ENCODE assay signal across 1 cellular context in the genomic region with DNA sequence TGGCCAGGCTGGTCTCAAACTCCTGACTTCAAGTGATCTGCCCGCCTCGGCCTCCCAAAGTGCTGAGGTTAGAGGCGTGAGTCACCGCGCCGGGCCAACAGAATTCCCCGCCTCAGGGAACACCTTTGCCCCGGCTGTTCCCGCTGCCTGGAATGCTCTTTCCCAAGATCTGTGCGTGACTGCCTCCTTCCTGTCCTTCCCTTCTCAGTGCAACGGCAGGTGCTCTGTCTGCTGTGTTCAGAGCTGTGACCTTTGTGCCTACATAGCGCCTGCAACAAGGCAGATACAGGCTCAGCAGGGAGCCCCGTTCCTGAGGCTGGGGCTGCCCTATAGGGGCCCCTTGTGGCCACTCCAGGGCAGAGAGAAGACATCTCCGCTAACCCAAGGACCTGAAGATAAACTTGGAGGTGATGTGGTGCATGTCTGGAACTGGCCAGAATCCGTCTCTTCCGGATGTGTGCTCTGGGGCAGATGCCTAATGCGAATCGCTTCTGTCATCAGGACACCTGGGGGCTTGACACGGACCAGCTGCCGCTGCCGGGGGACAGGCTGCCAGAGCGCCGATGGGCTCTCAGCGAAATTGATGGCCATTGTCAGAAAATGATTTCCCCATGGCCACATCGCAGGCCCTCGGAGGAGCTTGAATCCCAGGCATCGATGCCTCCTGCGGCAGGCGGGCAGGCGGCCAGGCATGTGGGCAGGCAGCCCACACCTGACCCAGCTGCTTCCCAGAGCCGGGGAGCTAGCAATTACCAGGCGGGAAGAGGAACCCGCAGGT.
TF ChIP-seq lines count a peak whose summit lies in the region.

No MANE protein-coding gene starts in this region.

TF ChIP-seq in HepG2, 621 proteins besides CTCF, POLR2A, EP300 and RAD21 (continued from another document and continues in another):
- no peak for TF ChIP-seq ZNF180 (CRISPR knock-in tag; IDR thresholded peaks at IDR 0.05; ENCODE audit: borderline replicate concordance, low read depth)
- peak; percentile 70; the same call in 1 of the 2 replicates for TF ChIP-seq ZSCAN21 (CRISPR knock-in tag; IDR thresholded peaks at IDR 0.05; ENCODE audit: borderline replicate concordance)
- TF ChIP-seq KAT7 (CRISPR knock-in tag; IDR thresholded peaks at IDR 0.05; ENCODE audit: borderline replicate concordance), result no peak
- TF ChIP-seq KDM3A (CRISPR knock-in tag; IDR thresholded peaks at IDR 0.05; ENCODE audit: low read depth), result peak; percentile 60; the same call in 1 of the 2 replicates
- no peak for TF ChIP-seq PITX1 (CRISPR knock-in tag; IDR thresholded peaks at IDR 0.05)
- TF ChIP-seq, protein P1, sequence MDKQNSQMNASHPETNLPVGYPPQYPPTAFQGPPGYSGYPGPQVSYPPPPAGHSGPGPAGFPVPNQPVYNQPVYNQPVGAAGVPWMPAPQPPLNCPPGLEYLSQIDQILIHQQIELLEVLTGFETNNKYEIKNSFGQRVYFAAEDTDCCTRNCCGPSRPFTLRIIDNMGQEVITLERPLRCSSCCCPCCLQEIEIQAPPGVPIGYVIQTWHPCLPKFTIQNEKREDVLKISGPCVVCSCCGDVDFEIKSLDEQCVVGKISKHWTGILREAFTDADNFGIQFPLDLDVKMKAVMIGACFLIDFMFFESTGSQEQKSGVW (CRISPR knock-in tag; IDR thresholded peaks at IDR 0.05; ENCODE audit: borderline replicate concordance), result no peak
- TF ChIP-seq KLF11 (CRISPR knock-in tag; IDR thresholded peaks at IDR 0.05), result 0 out of 2 replicates have a peak, but pooled peaks have one; percentile 70
- no peak for TF ChIP-seq ZNF879 (CRISPR knock-in tag; IDR thresholded peaks at IDR 0.05)
- peak; percentile 96 for TF ChIP-seq HNF4G (IDR thresholded peaks at IDR 0.05; ENCODE audit: borderline replicate concordance, low read depth, low read length)
- TF ChIP-seq HNF4G (CRISPR knock-in tag; IDR thresholded peaks at IDR 0.05; ENCODE audit: borderline replicate concordance, low read depth), result peak; percentile 98
- TF ChIP-seq, protein P2, sequence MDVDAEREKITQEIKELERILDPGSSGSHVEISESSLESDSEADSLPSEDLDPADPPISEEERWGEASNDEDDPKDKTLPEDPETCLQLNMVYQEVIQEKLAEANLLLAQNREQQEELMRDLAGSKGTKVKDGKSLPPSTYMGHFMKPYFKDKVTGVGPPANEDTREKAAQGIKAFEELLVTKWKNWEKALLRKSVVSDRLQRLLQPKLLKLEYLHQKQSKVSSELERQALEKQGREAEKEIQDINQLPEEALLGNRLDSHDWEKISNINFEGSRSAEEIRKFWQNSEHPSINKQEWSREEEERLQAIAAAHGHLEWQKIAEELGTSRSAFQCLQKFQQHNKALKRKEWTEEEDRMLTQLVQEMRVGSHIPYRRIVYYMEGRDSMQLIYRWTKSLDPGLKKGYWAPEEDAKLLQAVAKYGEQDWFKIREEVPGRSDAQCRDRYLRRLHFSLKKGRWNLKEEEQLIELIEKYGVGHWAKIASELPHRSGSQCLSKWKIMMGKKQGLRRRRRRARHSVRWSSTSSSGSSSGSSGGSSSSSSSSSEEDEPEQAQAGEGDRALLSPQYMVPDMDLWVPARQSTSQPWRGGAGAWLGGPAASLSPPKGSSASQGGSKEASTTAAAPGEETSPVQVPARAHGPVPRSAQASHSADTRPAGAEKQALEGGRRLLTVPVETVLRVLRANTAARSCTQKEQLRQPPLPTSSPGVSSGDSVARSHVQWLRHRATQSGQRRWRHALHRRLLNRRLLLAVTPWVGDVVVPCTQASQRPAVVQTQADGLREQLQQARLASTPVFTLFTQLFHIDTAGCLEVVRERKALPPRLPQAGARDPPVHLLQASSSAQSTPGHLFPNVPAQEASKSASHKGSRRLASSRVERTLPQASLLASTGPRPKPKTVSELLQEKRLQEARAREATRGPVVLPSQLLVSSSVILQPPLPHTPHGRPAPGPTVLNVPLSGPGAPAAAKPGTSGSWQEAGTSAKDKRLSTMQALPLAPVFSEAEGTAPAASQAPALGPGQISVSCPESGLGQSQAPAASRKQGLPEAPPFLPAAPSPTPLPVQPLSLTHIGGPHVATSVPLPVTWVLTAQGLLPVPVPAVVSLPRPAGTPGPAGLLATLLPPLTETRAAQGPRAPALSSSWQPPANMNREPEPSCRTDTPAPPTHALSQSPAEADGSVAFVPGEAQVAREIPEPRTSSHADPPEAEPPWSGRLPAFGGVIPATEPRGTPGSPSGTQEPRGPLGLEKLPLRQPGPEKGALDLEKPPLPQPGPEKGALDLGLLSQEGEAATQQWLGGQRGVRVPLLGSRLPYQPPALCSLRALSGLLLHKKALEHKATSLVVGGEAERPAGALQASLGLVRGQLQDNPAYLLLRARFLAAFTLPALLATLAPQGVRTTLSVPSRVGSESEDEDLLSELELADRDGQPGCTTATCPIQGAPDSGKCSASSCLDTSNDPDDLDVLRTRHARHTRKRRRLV (CRISPR knock-in tag; IDR thresholded peaks at IDR 0.05), result no peak; the same call in 1 of the 2 replicates
- peak; percentile 57; the same call in 1 of the 2 replicates for TF ChIP-seq ZSCAN25 (CRISPR knock-in tag; IDR thresholded peaks at IDR 0.05)
- TF ChIP-seq NFRKB (IDR thresholded peaks at IDR 0.05), result no peak
- no peak for TF ChIP-seq ZNF335 (CRISPR knock-in tag; IDR thresholded peaks at IDR 0.05)
- TF ChIP-seq ZNF75D (CRISPR knock-in tag; IDR thresholded peaks at IDR 0.05; ENCODE audit: borderline replicate concordance), result no peak
- TF ChIP-seq, protein P3, sequence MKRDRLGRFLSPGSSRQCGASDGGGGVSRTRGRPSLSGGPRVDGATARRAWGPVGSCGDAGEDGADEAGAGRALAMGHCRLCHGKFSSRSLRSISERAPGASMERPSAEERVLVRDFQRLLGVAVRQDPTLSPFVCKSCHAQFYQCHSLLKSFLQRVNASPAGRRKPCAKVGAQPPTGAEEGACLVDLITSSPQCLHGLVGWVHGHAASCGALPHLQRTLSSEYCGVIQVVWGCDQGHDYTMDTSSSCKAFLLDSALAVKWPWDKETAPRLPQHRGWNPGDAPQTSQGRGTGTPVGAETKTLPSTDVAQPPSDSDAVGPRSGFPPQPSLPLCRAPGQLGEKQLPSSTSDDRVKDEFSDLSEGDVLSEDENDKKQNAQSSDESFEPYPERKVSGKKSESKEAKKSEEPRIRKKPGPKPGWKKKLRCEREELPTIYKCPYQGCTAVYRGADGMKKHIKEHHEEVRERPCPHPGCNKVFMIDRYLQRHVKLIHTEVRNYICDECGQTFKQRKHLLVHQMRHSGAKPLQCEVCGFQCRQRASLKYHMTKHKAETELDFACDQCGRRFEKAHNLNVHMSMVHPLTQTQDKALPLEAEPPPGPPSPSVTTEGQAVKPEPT (CRISPR knock-in tag; IDR thresholded peaks at IDR 0.05; ENCODE audit: low read depth), result peak; percentile 91
- TF ChIP-seq RXRB (CRISPR knock-in tag; IDR thresholded peaks at IDR 0.05; ENCODE audit: borderline replicate concordance), result peak; percentile 99
- TF ChIP-seq ZNF572 (CRISPR knock-in tag; IDR thresholded peaks at IDR 0.05), result no peak
- TF ChIP-seq, protein P4, sequence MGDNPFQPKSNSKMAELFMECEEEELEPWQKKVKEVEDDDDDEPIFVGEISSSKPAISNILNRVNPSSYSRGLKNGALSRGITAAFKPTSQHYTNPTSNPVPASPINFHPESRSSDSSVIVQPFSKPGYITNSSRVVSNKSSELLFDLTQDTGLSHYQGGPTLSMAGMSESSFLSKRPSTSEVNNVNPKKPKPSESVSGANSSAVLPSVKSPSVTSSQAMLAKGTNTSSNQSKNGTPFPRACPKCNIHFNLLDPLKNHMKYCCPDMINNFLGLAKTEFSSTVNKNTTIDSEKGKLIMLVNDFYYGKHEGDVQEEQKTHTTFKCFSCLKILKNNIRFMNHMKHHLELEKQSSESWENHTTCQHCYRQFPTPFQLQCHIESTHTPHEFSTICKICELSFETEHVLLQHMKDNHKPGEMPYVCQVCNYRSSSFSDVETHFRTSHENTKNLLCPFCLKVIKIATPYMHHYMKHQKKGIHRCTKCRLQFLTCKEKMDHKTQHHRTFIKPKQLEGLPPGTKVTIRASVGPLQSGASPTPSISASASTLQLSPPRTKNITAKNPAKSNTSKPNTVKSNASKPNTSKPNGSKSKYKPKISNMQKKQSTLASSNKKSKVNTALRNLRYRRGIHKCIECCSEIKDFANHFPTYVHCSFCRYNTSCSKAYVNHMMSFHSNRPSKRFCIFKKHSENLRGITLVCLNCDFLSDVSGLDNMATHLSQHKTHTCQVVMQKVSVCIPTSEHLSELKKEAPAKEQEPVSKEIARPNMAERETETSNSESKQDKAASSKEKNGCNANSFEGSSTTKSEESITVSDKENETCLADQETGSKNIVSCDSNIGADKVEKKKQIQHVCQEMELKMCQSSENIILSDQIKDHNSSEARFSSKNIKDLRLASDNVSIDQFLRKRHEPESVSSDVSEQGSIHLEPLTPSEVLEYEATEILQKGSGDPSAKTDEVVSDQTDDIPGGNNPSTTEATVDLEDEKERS (CRISPR knock-in tag; IDR thresholded peaks at IDR 0.05), result no peak
- TF ChIP-seq SIN3A (IDR thresholded peaks at IDR 0.05; ENCODE audit: borderline replicate concordance, low read depth, low read length), result no peak
- peak; percentile 82 for TF ChIP-seq HMG20B (CRISPR knock-in tag; conservative IDR thresholded peaks at IDR 0.05)
- TF ChIP-seq CREB1 (IDR thresholded peaks at IDR 0.05), result 0 out of 2 replicates have a peak, but pooled peaks have one; percentile 21
- TF ChIP-seq CREB1 (CRISPR knock-in tag; IDR thresholded peaks at IDR 0.05), result no peak; the same call in 1 of the 2 replicates
- TF ChIP-seq GTF3A (CRISPR knock-in tag; conservative IDR thresholded peaks at IDR 0.05), result no peak
- TF ChIP-seq, protein P5, sequence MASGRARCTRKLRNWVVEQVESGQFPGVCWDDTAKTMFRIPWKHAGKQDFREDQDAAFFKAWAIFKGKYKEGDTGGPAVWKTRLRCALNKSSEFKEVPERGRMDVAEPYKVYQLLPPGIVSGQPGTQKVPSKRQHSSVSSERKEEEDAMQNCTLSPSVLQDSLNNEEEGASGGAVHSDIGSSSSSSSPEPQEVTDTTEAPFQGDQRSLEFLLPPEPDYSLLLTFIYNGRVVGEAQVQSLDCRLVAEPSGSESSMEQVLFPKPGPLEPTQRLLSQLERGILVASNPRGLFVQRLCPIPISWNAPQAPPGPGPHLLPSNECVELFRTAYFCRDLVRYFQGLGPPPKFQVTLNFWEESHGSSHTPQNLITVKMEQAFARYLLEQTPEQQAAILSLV (CRISPR knock-in tag; IDR thresholded peaks at IDR 0.05; ENCODE audit: borderline replicate concordance), result peak; percentile 41; the same call in 1 of the 2 replicates
- TF ChIP-seq ZNF749 (CRISPR knock-in tag; IDR thresholded peaks at IDR 0.05; ENCODE audit: borderline replicate concordance), result no peak; the same call in 1 of the 2 replicates
- TF ChIP-seq, protein P6, sequence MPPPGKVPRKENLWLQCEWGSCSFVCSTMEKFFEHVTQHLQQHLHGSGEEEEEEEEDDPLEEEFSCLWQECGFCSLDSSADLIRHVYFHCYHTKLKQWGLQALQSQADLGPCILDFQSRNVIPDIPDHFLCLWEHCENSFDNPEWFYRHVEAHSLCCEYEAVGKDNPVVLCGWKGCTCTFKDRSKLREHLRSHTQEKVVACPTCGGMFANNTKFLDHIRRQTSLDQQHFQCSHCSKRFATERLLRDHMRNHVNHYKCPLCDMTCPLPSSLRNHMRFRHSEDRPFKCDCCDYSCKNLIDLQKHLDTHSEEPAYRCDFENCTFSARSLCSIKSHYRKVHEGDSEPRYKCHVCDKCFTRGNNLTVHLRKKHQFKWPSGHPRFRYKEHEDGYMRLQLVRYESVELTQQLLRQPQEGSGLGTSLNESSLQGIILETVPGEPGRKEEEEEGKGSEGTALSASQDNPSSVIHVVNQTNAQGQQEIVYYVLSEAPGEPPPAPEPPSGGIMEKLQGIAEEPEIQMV (CRISPR knock-in tag; IDR thresholded peaks at IDR 0.05; ENCODE audit: low read depth), result peak; percentile 66; the same call in 1 of the 2 replicates
- TF ChIP-seq ZNF20 (CRISPR knock-in tag; IDR thresholded peaks at IDR 0.05), result no peak
- peak; percentile 91 for TF ChIP-seq RARA (CRISPR knock-in tag; IDR thresholded peaks at IDR 0.05)
- TF ChIP-seq ZNF30 (CRISPR knock-in tag; IDR thresholded peaks at IDR 0.05), result no peak
- TF ChIP-seq ZNF547 (CRISPR knock-in tag; IDR thresholded peaks at IDR 0.05), result peak; percentile 54; the same call in 1 of the 2 replicates
- TF ChIP-seq, protein P7, sequence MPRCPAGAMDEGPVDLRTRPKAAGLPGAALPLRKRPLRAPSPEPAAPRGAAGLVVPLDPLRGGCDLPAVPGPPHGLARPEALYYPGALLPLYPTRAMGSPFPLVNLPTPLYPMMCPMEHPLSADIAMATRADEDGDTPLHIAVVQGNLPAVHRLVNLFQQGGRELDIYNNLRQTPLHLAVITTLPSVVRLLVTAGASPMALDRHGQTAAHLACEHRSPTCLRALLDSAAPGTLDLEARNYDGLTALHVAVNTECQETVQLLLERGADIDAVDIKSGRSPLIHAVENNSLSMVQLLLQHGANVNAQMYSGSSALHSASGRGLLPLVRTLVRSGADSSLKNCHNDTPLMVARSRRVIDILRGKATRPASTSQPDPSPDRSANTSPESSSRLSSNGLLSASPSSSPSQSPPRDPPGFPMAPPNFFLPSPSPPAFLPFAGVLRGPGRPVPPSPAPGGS (CRISPR knock-in tag; IDR thresholded peaks at IDR 0.05), result peak; percentile 85; the same call in 1 of the 2 replicates
- TF ChIP-seq ZNF546 (CRISPR knock-in tag; conservative IDR thresholded peaks at IDR 0.05), result 0 out of 2 replicates have a peak, but pooled peaks have one; percentile 37
- no peak for TF ChIP-seq ATF1 (CRISPR knock-in tag; IDR thresholded peaks at IDR 0.05)
- TF ChIP-seq, protein P8, sequence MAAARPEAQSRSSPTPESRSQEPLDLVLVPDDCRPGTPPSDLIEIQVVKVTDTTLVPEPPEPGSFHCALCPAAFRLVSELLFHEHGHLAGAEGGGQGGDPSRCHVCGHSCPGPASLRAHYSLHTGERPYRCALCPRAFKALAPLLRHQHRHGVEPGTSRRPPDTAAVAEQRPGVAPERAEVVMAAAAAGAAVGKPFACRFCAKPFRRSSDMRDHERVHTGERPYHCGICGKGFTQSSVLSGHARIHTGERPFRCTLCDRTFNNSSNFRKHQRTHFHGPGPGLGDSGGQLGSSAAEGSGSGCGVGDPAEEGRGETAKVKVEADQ (CRISPR knock-in tag; IDR thresholded peaks at IDR 0.05; ENCODE audit: borderline replicate concordance), result peak; percentile 92; the same call in 1 of the 2 replicates
- TF ChIP-seq TCF12 (IDR thresholded peaks at IDR 0.05), result no peak
- TF ChIP-seq TCF12 (CRISPR knock-in tag; IDR thresholded peaks at IDR 0.05), result no peak
- TF ChIP-seq ATRX (CRISPR knock-in tag; IDR thresholded peaks at IDR 0.05; ENCODE audit: borderline replicate concordance), result no peak
